20 cellular contexts compared by ENCODE assay signal in the genomic region with DNA sequence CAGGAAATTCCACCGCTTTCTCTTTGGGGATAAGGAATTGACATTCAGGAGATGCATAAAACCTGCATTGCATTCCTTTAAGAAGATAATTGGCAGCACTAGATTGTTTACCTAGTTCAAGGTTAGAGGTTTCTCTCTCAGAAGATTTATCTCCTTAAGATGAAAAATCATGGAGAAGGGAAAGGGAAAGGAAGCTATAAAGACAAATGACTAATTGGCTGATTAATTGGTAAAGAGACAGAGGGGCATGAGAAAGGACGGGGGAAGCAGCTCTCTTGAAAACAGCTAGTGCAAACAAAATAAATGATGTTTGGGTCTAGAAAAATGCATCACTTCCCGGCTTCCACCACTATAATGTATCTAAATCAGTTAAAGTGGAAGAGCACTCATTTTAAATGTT.
"Had no signal": no experiment of that assay in that cellular context is flagged by ENCODE, and none has a peak within 500 bp of the region (broad histone marks: within the 10 kb centered on the region; RNA-seq: fewer than 3 reads in every experiment).

No MANE protein-coding gene starts in this region.

- H3K4me3 ChIP-seq: MG63, SJSA1, SK-N-MC had no signal

- H3K27me3 ChIP-seq: MG63, SJSA1 had no signal

- H3K4me1 ChIP-seq: SJSA1 had no signal

- H3K27ac ChIP-seq: SJSA1, SK-N-MC had no signal

- DNase-seq: KBM-7, MG63, NCI-H1092, NCI-H1105 treated with DMSO at 0.1 percent for 48 hours, NCI-H1417 treated with DMSO at 0.1 percent for 48 hours, NCI-H146, NCI-H1694 treated with DMSO at 0.1 percent for 48 hours, NCI-H1930, NCI-H2081, NCI-H2107, NCI-H2227 treated with DMSO at 0.1 percent for 48 hours, NCI-H524, NCI-H69, NCI-H774, Right ventricle myocardium superior, RPMI8226, SIG-M5, SW 1271 had no signal

- H3K36me3 ChIP-seq: MG63, SJSA1 had no signal
